Comparison of ENCODE assay signal across 8 cellular contexts in genomic region chrX:85084770-85085393, GRCh38.
A peak's percentile ranks its signal among the peaks of the same experiment; 100 is the strongest.
DNase-seq lines count a peak whose midpoint lies in the region; ATAC-seq, FAIRE-seq and TF ChIP-seq lines count a peak whose summit lies in the region.

No MANE protein-coding gene starts in this region.

- H3K27ac Mint-ChIP-seq in stimulated activated naive CD8-positive, alpha-beta T cell treated with anti-CD3 and anti-CD28 coated beads, Interleukin-15, amount 100 ng/mL, for 72 hours: no peak overlapping the region

- no peak overlapping the region for H3K9ac ChIP-seq in endothelial cell of umbilical vein (replicated peaks; ENCODE audit: extremely low read depth, insufficient read depth, low read length)
- H3K9ac ChIP-seq in neural cell (ENCODE audit: low read length): no peak overlapping the region

- CTCF ChIA-PET in PC-9 (lab: Charles Lee) (no interaction called here), endothelial cell of umbilical vein (lab: Charles Lee) (interaction anchor here (1.0 to 1.4 kb wide), 6 partner anchors 9 to 461 kb away, joined by 3 to 10 read pairs (median 4); no protein-coding TSS in a partner anchor)

- DNase-seq in CD1c-positive myeloid dendritic cell (ENCODE audit: extremely low spot score): peak; percentile 19
- DNase-seq in GM13977 (ENCODE audit: low spot score): peak; percentile 53
- DNase-seq in PC-9: peak in 1 of 2 experiments; percentile 4
- DNase-seq in endothelial cell of umbilical vein (ENCODE audit: low read depth, low spot score): peak; percentile 27
- DNase-seq in SKM-1 (lab: John Stamatoyannopoulos, UW; ENCODE audit: unreplicated experiment): no peak
- DNase-seq in stimulated activated naive CD8-positive, alpha-beta T cell treated with anti-CD3 and anti-CD28 coated beads, Interleukin-15, amount 100 ng/mL, for 72 hours: no peak

- TF ChIP-seq EP300 in neural cell (conservative IDR thresholded peaks at IDR 0.05; ENCODE audit: poor library complexity, severe bottlenecking): no peak

- no peaks in the 10 kb centered on the region for H3K9me1 ChIP-seq in endothelial cell of umbilical vein (replicated peaks; ENCODE audit: control insufficient read depth, extremely low read depth, insufficient read depth, low read length)

- H2AFZ ChIP-seq in PC-9 (no peak overlapping the region), endothelial cell of umbilical vein (ENCODE audit: low read depth, low read length) (no peak overlapping the region), neural cell (ENCODE audit: low read depth, low read length) (no peak overlapping the region)

- H3K27me3 Mint-ChIP-seq in stimulated activated naive CD8-positive, alpha-beta T cell treated with anti-CD3 and anti-CD28 coated beads, Interleukin-15, amount 100 ng/mL, for 72 hours: no peaks in the 10 kb centered on the region

- ATAC-seq in HG02981 (IDR thresholded peaks at IDR 0.05; ENCODE audit: unreplicated experiment): peak; percentile 77
- no peak for ATAC-seq in stimulated activated naive CD8-positive, alpha-beta T cell treated with anti-CD3 and anti-CD28 coated beads, Interleukin-15, amount 100 ng/mL, for 72 hours

- H3K4me3 ChIP-seq in PC-9 (no peak overlapping the region), endothelial cell of umbilical vein (replicated peaks in 1 of 3; ENCODE audit: insufficient read depth in 1 of 3, low read depth in 1 of 3, low read length in 3 of 3) (no peak overlapping the region), neural cell (ENCODE audit: low read length) (no peak overlapping the region)

- H3K9me3 ChIP-seq in PC-9 (ENCODE audit: insufficient read depth, low read depth): no peaks in the 10 kb centered on the region
- no peaks in the 10 kb centered on the region for H3K9me3 ChIP-seq in endothelial cell of umbilical vein (replicated peaks; ENCODE audit: control insufficient read depth, insufficient read depth, low read length)
- no peaks in the 10 kb centered on the region for H3K9me3 ChIP-seq in neural cell (ENCODE audit: low read length)

- in situ Hi-C loops in GM13977 (cut with MboI; ENCODE audit: low pct_unique_long_range_greater_than_20kb, low sequenced_read_pairs, unreplicated experiment): no loop called here

- H3K4me3 Mint-ChIP-seq in stimulated activated naive CD8-positive, alpha-beta T cell treated with anti-CD3 and anti-CD28 coated beads, Interleukin-15, amount 100 ng/mL, for 72 hours: no peak overlapping the region

- H3K9me2 ChIP-seq in PC-9 (ENCODE audit: insufficient read depth): no peaks in the 10 kb centered on the region
- no peaks in the 10 kb centered on the region for H3K9me2 ChIP-seq in neural cell (ENCODE audit: insufficient read depth, low read length)

- dilution Hi-C loops in endothelial cell of umbilical vein (cut with MboI; ENCODE audit: extremely low pct_ligation_motif_present, low sequenced_read_pairs): no loop called here

- BruUV-seq in PC-9 (replicated peaks; lab: Mats Ljungman, UMichigan) (no TSS peak), endothelial cell of umbilical vein (replicated peaks; lab: Mats Ljungman, UMichigan) (no TSS peak)

- no peak overlapping the region for H3K4me2 ChIP-seq in PC-9
- no peak overlapping the region for H3K4me2 ChIP-seq in endothelial cell of umbilical vein (ENCODE audit: insufficient read depth, low read length)
- H3K4me2 ChIP-seq in neural cell (ENCODE audit: low read length): no peak overlapping the region

- no peaks in the 10 kb centered on the region for H3K9me3 Mint-ChIP-seq in stimulated activated naive CD8-positive, alpha-beta T cell treated with anti-CD3 and anti-CD28 coated beads, Interleukin-15, amount 100 ng/mL, for 72 hours

- peak; percentile 76 for FAIRE-seq in endothelial cell of umbilical vein (lab: Jason Lieb, UNC)

- H3K36me3 ChIP-seq in PC-9 (ENCODE audit: low read depth) (no peaks in the 10 kb centered on the region), endothelial cell of umbilical vein (ENCODE audit: control insufficient read depth in 2 of 2, extremely low read depth in 1 of 2, insufficient read depth in 2 of 2, low read length in 2 of 2) (no peaks in the 10 kb centered on the region), neural cell (ENCODE audit: insufficient read depth, low read length) (no peaks in the 10 kb centered on the region)

- no peaks in the 10 kb centered on the region for H3K27me3 ChIP-seq in PC-9 (ENCODE audit: insufficient read depth, low read depth)
- H3K27me3 ChIP-seq in endothelial cell of umbilical vein (ENCODE audit: control insufficient read depth in 2 of 2, insufficient read depth in 2 of 2, low read length in 2 of 2): no peaks in the 10 kb centered on the region
- H3K27me3 ChIP-seq in neural cell (ENCODE audit: insufficient read depth, low read depth, low read length): no peaks in the 10 kb centered on the region

- H3K4me1 ChIP-seq in PC-9 (replicated peaks; ENCODE audit: insufficient read depth) (no peaks in the 10 kb centered on the region), endothelial cell of umbilical vein (ENCODE audit: control insufficient read depth, extremely low read depth, insufficient read depth, low read length) (no peaks in the 10 kb centered on the region)

- H3K27ac ChIP-seq in PC-9 (no peak overlapping the region), endothelial cell of umbilical vein (ENCODE audit: insufficient read depth, low read depth, low read length) (no peak overlapping the region), neural cell (ENCODE audit: low read length) (no peak overlapping the region)

- H3F3A ChIP-seq in PC-9 (ENCODE audit: insufficient read depth, low read depth) (peaks cover 5% of the 10 kb centered on the region; the same call in 1 of the 2 replicates), neural cell (ENCODE audit: insufficient read depth, low read length, poor library complexity, severe bottlenecking) (no peaks in the 10 kb centered on the region)

- intact Hi-C loops in PC-9 (cut with micrococcal nuclease; ENCODE audit: unreplicated experiment) (loop anchor here (10.0 kb wide), 1 partner anchor 460 kb away; no protein-coding TSS in a partner anchor), endothelial cell of umbilical vein (cut with micrococcal nuclease) (no loop called here)

- no peaks in the 10 kb centered on the region for H3K4me1 Mint-ChIP-seq in stimulated activated naive CD8-positive, alpha-beta T cell treated with anti-CD3 and anti-CD28 coated beads, Interleukin-15, amount 100 ng/mL, for 72 hours

- peak; percentile 79 for TF ChIP-seq CTCF in GM13977 (IDR thresholded peaks at IDR 0.05; ENCODE audit: extremely low read depth, insufficient read depth, missing control alignments)
- TF ChIP-seq CTCF in PC-9 (conservative IDR thresholded peaks at IDR 0.05): peak; percentile 72
- peak; percentile 25 to 60 for TF ChIP-seq CTCF in endothelial cell of umbilical vein (IDR thresholded peaks at IDR 0.05; ENCODE audit: extremely low read depth in 1 of 2, insufficient read depth in 1 of 2, low read depth in 1 of 2, low read length in 2 of 2)
- TF ChIP-seq CTCF in neural cell (IDR thresholded peaks at IDR 0.05; ENCODE audit: poor library complexity, severe bottlenecking): peak; percentile 69

- TF ChIP-seq RAD21 in neural cell (conservative IDR thresholded peaks at IDR 0.05): peak; percentile 69

- POLR2A ChIA-PET in PC-9 (lab: Charles Lee; ENCODE audit: unreplicated experiment) (no interaction called here), endothelial cell of umbilical vein (lab: Charles Lee) (no interaction called here)

- TF ChIP-seq POLR2A in endothelial cell of umbilical vein (IDR thresholded peaks at IDR 0.05; ENCODE audit: low read depth, low read length): no peak

- H3K79me2 ChIP-seq in PC-9 (ENCODE audit: low read depth) (no peaks in the 10 kb centered on the region), endothelial cell of umbilical vein (ENCODE audit: control insufficient read depth, insufficient read depth, low read length) (no peaks in the 10 kb centered on the region), neural cell (replicated peaks; ENCODE audit: insufficient read depth, low read length) (no peaks in the 10 kb centered on the region)

- H4K20me1 ChIP-seq in PC-9 (ENCODE audit: insufficient read depth): no peaks in the 10 kb centered on the region
- H4K20me1 ChIP-seq in endothelial cell of umbilical vein (replicated peaks; ENCODE audit: control insufficient read depth, extremely low read depth, insufficient read depth, low read length): no peaks in the 10 kb centered on the region
- no peaks in the 10 kb centered on the region for H4K20me1 ChIP-seq in neural cell (ENCODE audit: insufficient read depth)

TF ChIP-seq in endothelial cell of umbilical vein, 7 proteins besides CTCF, POLR2A, EP300 and RAD21:
- TF ChIP-seq GATA2 (IDR thresholded peaks at IDR 0.05; ENCODE audit: insufficient read depth, insufficient read length, low read depth, low read length) (no peak), POLR2AphosphoS5 (IDR thresholded peaks at IDR 0.05; ENCODE audit: insufficient read depth, low read depth, low read length) (no peak), FOS (IDR thresholded peaks at IDR 0.05; ENCODE audit: borderline replicate concordance, insufficient read depth, low read length) (no peak), EZH2 (IDR thresholded peaks at IDR 0.05; ENCODE audit: borderline replicate concordance, low read depth, low read length, severe bottlenecking) (no peak), JUN (IDR thresholded peaks at IDR 0.05; ENCODE audit: borderline replicate concordance, insufficient read depth, insufficient read length, low read depth) (no peak), MYC (IDR thresholded peaks at IDR 0.05; ENCODE audit: low read depth, low read length) (no peak)
- TF ChIP-seq, protein P1, sequence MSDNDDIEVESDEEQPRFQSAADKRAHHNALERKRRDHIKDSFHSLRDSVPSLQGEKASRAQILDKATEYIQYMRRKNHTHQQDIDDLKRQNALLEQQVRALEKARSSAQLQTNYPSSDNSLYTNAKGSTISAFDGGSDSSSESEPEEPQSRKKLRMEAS (IDR thresholded peaks at IDR 0.05; ENCODE audit: insufficient read depth, insufficient read length): no peak

TF ChIP-seq in neural cell, 6 proteins besides CTCF, POLR2A, EP300 and RAD21 (continues in another document):
- TF ChIP-seq POLR2AphosphoS5 (IDR thresholded peaks at IDR 0.05) (no peak), SMC3 (conservative IDR thresholded peaks at IDR 0.05; ENCODE audit: poor library complexity) (peak; percentile 67)

Comparison
In these comparisons a context has a peak if more than half of its experiments do, and no peak if none do; other contexts are left out.
1. DNase-seq: peak in CD1c-positive myeloid dendritic cell (single experiment), GM13977 (single experiment) and endothelial cell of umbilical vein (single experiment); none in SKM-1 (single experiment) and stimulated activated naive CD8-positive, alpha-beta T cell treated with anti-CD3 and anti-CD28 coated beads, Interleukin-15, amount 100 ng/mL, for 72 hours (0 of 2).
2. Peak in every context shown above with its lines, with median percentiles within 50 percentile points of each other: CTCF ChIP-seq.